ENCODE assay signal across 1 cellular context in genomic region chr17:33506889-33507650, GRCh38.
TF ChIP-seq lines count a peak whose summit lies in the region.

No MANE protein-coding gene starts in this region.

TF ChIP-seq in GM12878, 131 proteins besides CTCF, POLR2A, EP300 and RAD21 (continued from another document):
- TF ChIP-seq, protein P1, sequence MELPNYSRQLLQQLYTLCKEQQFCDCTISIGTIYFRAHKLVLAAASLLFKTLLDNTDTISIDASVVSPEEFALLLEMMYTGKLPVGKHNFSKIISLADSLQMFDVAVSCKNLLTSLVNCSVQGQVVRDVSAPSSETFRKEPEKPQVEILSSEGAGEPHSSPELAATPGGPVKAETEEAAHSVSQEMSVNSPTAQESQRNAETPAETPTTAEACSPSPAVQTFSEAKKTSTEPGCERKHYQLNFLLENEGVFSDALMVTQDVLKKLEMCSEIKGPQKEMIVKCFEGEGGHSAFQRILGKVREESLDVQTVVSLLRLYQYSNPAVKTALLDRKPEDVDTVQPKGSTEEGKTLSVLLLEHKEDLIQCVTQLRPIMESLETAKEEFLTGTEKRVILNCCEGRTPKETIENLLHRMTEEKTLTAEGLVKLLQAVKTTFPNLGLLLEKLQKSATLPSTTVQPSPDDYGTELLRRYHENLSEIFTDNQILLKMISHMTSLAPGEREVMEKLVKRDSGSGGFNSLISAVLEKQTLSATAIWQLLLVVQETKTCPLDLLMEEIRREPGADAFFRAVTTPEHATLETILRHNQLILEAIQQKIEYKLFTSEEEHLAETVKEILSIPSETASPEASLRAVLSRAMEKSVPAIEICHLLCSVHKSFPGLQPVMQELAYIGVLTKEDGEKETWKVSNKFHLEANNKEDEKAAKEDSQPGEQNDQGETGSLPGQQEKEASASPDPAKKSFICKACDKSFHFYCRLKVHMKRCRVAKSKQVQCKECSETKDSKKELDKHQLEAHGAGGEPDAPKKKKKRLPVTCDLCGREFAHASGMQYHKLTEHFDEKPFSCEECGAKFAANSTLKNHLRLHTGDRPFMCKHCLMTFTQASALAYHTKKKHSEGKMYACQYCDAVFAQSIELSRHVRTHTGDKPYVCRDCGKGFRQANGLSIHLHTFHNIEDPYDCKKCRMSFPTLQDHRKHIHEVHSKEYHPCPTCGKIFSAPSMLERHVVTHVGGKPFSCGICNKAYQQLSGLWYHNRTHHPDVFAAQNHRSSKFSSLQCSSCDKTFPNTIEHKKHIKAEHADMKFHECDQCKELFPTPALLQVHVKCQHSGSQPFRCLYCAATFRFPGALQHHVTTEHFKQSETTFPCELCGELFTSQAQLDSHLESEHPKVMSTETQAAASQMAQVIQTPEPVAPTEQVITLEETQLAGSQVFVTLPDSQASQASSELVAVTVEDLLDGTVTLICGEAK (IDR thresholded peaks at IDR 0.05; ENCODE audit: borderline replicate concordance) = no peak
- TF ChIP-seq SP1 (IDR thresholded peaks at IDR 0.05; ENCODE audit: low read depth, low read length) = no peak
- no peak for TF ChIP-seq GATAD2B (conservative IDR thresholded peaks at IDR 0.05; ENCODE audit: low read depth)
- no peak for TF ChIP-seq SREBF1 (IDR thresholded peaks at IDR 0.05; ENCODE audit: low read length)
TF ChIP-seq in GM12878: peak in this region for 0.
